ENCODE assay signal across 15 cellular contexts in the genomic region with DNA sequence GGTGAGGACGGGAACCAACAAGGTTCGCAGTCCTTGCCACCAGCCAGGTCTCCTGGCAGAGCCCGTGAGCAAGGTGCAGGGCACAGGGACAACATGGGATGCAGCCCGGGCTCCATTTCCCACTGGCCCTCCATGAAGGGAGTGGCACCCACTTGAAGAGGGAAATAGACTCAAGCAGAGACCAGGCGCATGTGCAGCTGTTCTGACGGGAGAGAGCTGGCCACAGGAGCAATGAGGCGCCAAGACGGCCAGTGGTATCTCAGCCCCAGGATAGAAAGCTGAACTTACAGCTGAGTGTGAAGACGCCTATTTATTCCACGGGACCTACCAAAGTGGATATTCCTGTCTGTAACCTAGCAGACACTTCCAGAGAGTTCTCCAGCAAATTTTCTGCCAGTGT. TPM values are rescaled to one million over a fixed set of nuclear protein-coding genes. Genes with fewer than 3 reads are reported as not detected.
DNase-seq lines count a peak whose midpoint lies in the region; ATAC-seq and TF ChIP-seq lines count a peak whose summit lies in the region.
"Had no signal": no experiment of that assay in that cellular context is flagged by ENCODE, and none has a peak within 500 bp of the region (broad histone marks: within the 10 kb centered on the region; RNA-seq: fewer than 3 reads in every experiment).

No MANE protein-coding gene starts in this region.

- H4K20me1 ChIP-seq in OCI-LY7 (ENCODE audit: insufficient read depth, low read length): no peaks in the 10 kb centered on the region

- H3K4me3 ChIP-seq in left lung (no peak overlapping the region), H7 (ENCODE audit: insufficient read depth, low read depth, low read length) (no peak overlapping the region), OCI-LY7 (ENCODE audit: low read depth, low read length, poor library complexity, severe bottlenecking) (no peak overlapping the region)

- H3K4me1 ChIP-seq in left lung: peaks cover 0 to 30% of the 10 kb centered on the region in 2 donors
- peaks cover 46% of the 10 kb centered on the region for H3K4me1 ChIP-seq in OCI-LY7 (ENCODE audit: insufficient read depth, low read length, poor library complexity, severe bottlenecking)

- H3K27ac ChIP-seq in left lung: no peak overlapping the region
- H3K27ac ChIP-seq in OCI-LY7 (ENCODE audit: low read depth, low read length, poor library complexity, severe bottlenecking): no peak overlapping the region

- TF ChIP-seq CTCF in natural killer cell (IDR thresholded peaks at IDR 0.05) (no peak), left lung (IDR thresholded peaks at IDR 0.05) (no peak), OCI-LY7 (conservative IDR thresholded peaks at IDR 0.05; ENCODE audit: low read length) (no peak), GM10248 (IDR thresholded peaks at IDR 0.05; ENCODE audit: control extremely low read depth, extremely low read depth, low read depth, missing control alignments) (no peak)

- no peaks in the 10 kb centered on the region for H3K9me2 ChIP-seq in OCI-LY7 (ENCODE audit: insufficient read depth, low read length)

- H3K27me3 ChIP-seq in left lung (no peaks in the 10 kb centered on the region), H7 (ENCODE audit: control insufficient read depth, insufficient read depth, low read length) (peaks cover 2% of the 10 kb centered on the region; the same call in 1 of the 2 replicates)

- H2AFZ ChIP-seq in OCI-LY7 (ENCODE audit: low read length): no peak overlapping the region

- intact Hi-C loops in natural killer cell (cut with micrococcal nuclease) (no loop called here), left lung (cut with DNase I) (no loop called here), sciatic nerve (cut with DNase I) (no loop called here), OCI-LY7 (cut with micrococcal nuclease; ENCODE audit: unreplicated experiment) (no loop called here)

- H3K9me3 ChIP-seq in left lung: no peaks in the 10 kb centered on the region
- no peaks in the 10 kb centered on the region for H3K9me3 ChIP-seq in OCI-LY7 (ENCODE audit: low read length)

- CTCF ChIA-PET in OCI-LY7 (lab: Charles Lee; ENCODE audit: unreplicated experiment) (interaction anchor here (0.6 kb wide), 1 partner anchor 19 kb away, joined by 3 read pairs; no protein-coding TSS in a partner anchor), GM10248 (lab: Yijun Ruan, JAX) (interaction anchor here (1.3 kb wide), 3 partner anchors 9 to 131 kb away, joined by 3 to 4 read pairs (median 3); no protein-coding TSS in a partner anchor)

- H3K36me3 ChIP-seq in left lung (no peaks in the 10 kb centered on the region), H7 (replicated peaks; ENCODE audit: control insufficient read depth, insufficient read depth, low read length) (no peaks in the 10 kb centered on the region), OCI-LY7 (ENCODE audit: insufficient read depth, low read length) (no peaks in the 10 kb centered on the region)

- BruUV-seq in OCI-LY7 (replicated peaks; lab: Mats Ljungman, UMichigan): no TSS peak

- no peak overlapping the region for H3K4me2 ChIP-seq in OCI-LY7 (ENCODE audit: low read length)

- ATAC-seq in natural killer cell (no peak), left lung (peak; percentile 11), sciatic nerve (no peak)
- no peak for ATAC-seq in natural killer cell treated with Interleukin-12 subunit alpha and Interleukin-12 subunit beta and Interleukin-15 and Interleukin-18, amount 100 ng/mL, for 72 hours
- ATAC-seq: Right ventricle myocardium inferior had no signal

- no peaks in the 10 kb centered on the region for H3K36me3 Mint-ChIP-seq in natural killer cell
- no peaks in the 10 kb centered on the region for H3K36me3 Mint-ChIP-seq in natural killer cell treated with Interleukin-12 subunit alpha and Interleukin-12 subunit beta and Interleukin-15 and Interleukin-18, amount 100 ng/mL, for 72 hours

- H3K9me3 Mint-ChIP-seq in natural killer cell: no peaks in the 10 kb centered on the region
- no peaks in the 10 kb centered on the region for H3K9me3 Mint-ChIP-seq in natural killer cell treated with Interleukin-12 subunit alpha and Interleukin-12 subunit beta and Interleukin-15 and Interleukin-18, amount 100 ng/mL, for 72 hours
- H3K9me3 Mint-ChIP-seq: H9 had no signal

- no peak overlapping the region for H3K4me3 Mint-ChIP-seq in natural killer cell
- no peak overlapping the region for H3K4me3 Mint-ChIP-seq in natural killer cell treated with Interleukin-12 subunit alpha and Interleukin-12 subunit beta and Interleukin-15 and Interleukin-18, amount 100 ng/mL, for 72 hours
- H3K4me3 Mint-ChIP-seq: H9 had no signal

- no peaks in the 10 kb centered on the region for H3K27me3 Mint-ChIP-seq in natural killer cell (ENCODE audit: low read depth in 2 of 2)
- H3K27me3 Mint-ChIP-seq in natural killer cell treated with Interleukin-12 subunit alpha and Interleukin-12 subunit beta and Interleukin-15 and Interleukin-18, amount 100 ng/mL, for 72 hours: no peaks in the 10 kb centered on the region

- peaks cover 31% of the 10 kb centered on the region in 2 donors for H3K4me1 Mint-ChIP-seq in natural killer cell
- peaks cover 28 to 42% of the 10 kb centered on the region in 2 donors for H3K4me1 Mint-ChIP-seq in natural killer cell treated with Interleukin-12 subunit alpha and Interleukin-12 subunit beta and Interleukin-15 and Interleukin-18, amount 100 ng/mL, for 72 hours (ENCODE audit: low read depth in 2 of 2)

- no peaks in the 10 kb centered on the region for H3K79me2 ChIP-seq in OCI-LY7 (ENCODE audit: insufficient read depth, low read depth, low read length)

- POLR2A ChIA-PET in OCI-LY7 (lab: Charles Lee) (interaction anchor here (1.3 kb wide), 1 partner anchor 45 kb away, joined by 3 read pairs; a partner anchor contains a TSS), GM10248 (lab: Yijun Ruan, JAX) (no interaction called here)

- H3K27ac Mint-ChIP-seq in natural killer cell: peak overlapping the region; percentile 36 to 64
- no peak overlapping the region for H3K27ac Mint-ChIP-seq in natural killer cell treated with Interleukin-12 subunit alpha and Interleukin-12 subunit beta and Interleukin-15 and Interleukin-18, amount 100 ng/mL, for 72 hours
- H3K27ac Mint-ChIP-seq: H9 had no signal

- DNase-seq in natural killer cell (no peak), left lung (no peak), sciatic nerve (ENCODE audit: low spot score) (peak; percentile 42), H7 (no peak), OCI-LY7 (ENCODE audit: low spot score) (no peak), GM10248 (ENCODE audit: extremely low spot score) (no peak)
- no peak for DNase-seq in natural killer cell treated with Interleukin-12 subunit alpha and Interleukin-12 subunit beta and Interleukin-15 and Interleukin-18, amount 100 ng/mL, for 72 hours (ENCODE audit: low spot score)
- DNase-seq: ACHN, H9, KG1, NCI-H1092, NCI-H446, NCI-H748 treated with DMSO at 0.1 percent for 48 hours had no signal

RNA-seq across cellular contexts. Expression of a gene that starts 8.2 kb away (rescaled TPM):
- total RNA-seq in natural killer cell (under 1 TPM; 0.21 to 0.93 (median 0.36) TPM), left lung (10 to 100 TPM in 1 of 2 donors, 1 to 10 TPM in 1; 7.7 to 15.9 TPM), sciatic nerve (0.40 TPM), OCI-LY7 (2022) (not detected in 2 replicates)
- total RNA-seq in natural killer cell treated with Interleukin-12 subunit alpha and Interleukin-12 subunit beta and Interleukin-15 and Interleukin-18, amount 100 ng/mL, for 72 hours: under 1 TPM; 0.48 to 0.95 TPM
- 2.0 and 3.3 TPM in 2 replicates for total RNA-seq in H7 (2014; rRNA removed; shearing (Covaris generic))
- total RNA-seq in OCI-LY7 (2014; rRNA removed; shearing (Covaris generic)): not detected in 2 replicates
- total RNA-seq: M059J, Right ventricle myocardium inferior had no signal

RNA-seq across cellular contexts. Expression of a gene that starts 45.6 kb away (rescaled TPM):
- 100 to 1,000 TPM; 130 to 149 (median 142) TPM for total RNA-seq in natural killer cell
- 100 to 1,000 TPM; 134 to 163 TPM for total RNA-seq in natural killer cell treated with Interleukin-12 subunit alpha and Interleukin-12 subunit beta and Interleukin-15 and Interleukin-18, amount 100 ng/mL, for 72 hours
- 100 to 1,000 TPM; 114 to 123 TPM for total RNA-seq in left lung
- 125 TPM for total RNA-seq in sciatic nerve
- 80.3 and 87.7 TPM in 2 replicates for total RNA-seq in H7 (2014; rRNA removed; shearing (Covaris generic))
- total RNA-seq in OCI-LY7 (2014; rRNA removed; shearing (Covaris generic)): 118 and 122 TPM in 2 replicates
- total RNA-seq in OCI-LY7 (2022): 173 and 175 TPM in 2 replicates

Comparison
In these comparisons a context has a peak if more than half of its experiments do, and no peak if none do; other contexts are left out.
1. H3K27ac Mint-ChIP-seq: peak in natural killer cell (2 of 2); none in natural killer cell treated with Interleukin-12 subunit alpha and Interleukin-12 subunit beta and Interleukin-15 and Interleukin-18, amount 100 ng/mL, for 72 hours (0 of 2).